1 cellular context compared by ENCODE assay signal in genomic region chr6:166959906-166960608, GRCh38.
TF ChIP-seq lines count a peak whose summit lies in the region.

No MANE protein-coding gene starts in this region.

TF ChIP-seq in endothelial cell of umbilical vein, 7 proteins besides CTCF, POLR2A, EP300 and RAD21 (continued from another document):
- TF ChIP-seq JUN (IDR thresholded peaks at IDR 0.05; ENCODE audit: borderline replicate concordance, insufficient read depth, insufficient read length, low read depth) (no peak), FOS (IDR thresholded peaks at IDR 0.05; ENCODE audit: borderline replicate concordance, insufficient read depth, low read length) (peak; percentile 34), EZH2 (IDR thresholded peaks at IDR 0.05; ENCODE audit: borderline replicate concordance, low read depth, low read length, severe bottlenecking) (no peak), GATA2 (IDR thresholded peaks at IDR 0.05; ENCODE audit: insufficient read depth, insufficient read length, low read depth, low read length) (no peak), POLR2AphosphoS5 (IDR thresholded peaks at IDR 0.05; ENCODE audit: insufficient read depth, low read depth, low read length) (peak; percentile 19)
